Comparison of ENCODE assay signal across 8 cellular contexts in genomic region chr12:120316798-120317257, GRCh38. TPM values are rescaled to one million over a fixed set of nuclear protein-coding genes. Genes with fewer than 3 reads are reported as not detected.
DNase-seq lines count a peak whose midpoint lies in the region; ATAC-seq and TF ChIP-seq lines count a peak whose summit lies in the region.

No MANE protein-coding gene starts in this region.

- peak overlapping the region; percentile 81 for H2AFZ ChIP-seq in trophoblast cell (ENCODE audit: insufficient read depth, low read length, poor library complexity)

- H4K91ac ChIP-seq in trophoblast cell (ENCODE audit: low read depth, low read length) = peak overlapping the region; percentile 38

- H2BK5ac ChIP-seq in trophoblast cell (ENCODE audit: low read depth, low read length, poor library complexity) = peak overlapping the region; percentile 14

- H3K14ac ChIP-seq in trophoblast cell (ENCODE audit: low read length) = peak overlapping the region; percentile 78

- peaks cover 6% of the 10 kb centered on the region for H3K79me1 ChIP-seq in trophoblast cell (ENCODE audit: low read length)

- H3K9me3 ChIP-seq in RWPE2 (ENCODE audit: severe bottlenecking) (no peaks in the 10 kb centered on the region), trophoblast cell (ENCODE audit: insufficient read depth, low read depth, low read length) (no peaks in the 10 kb centered on the region)

- peaks cover 3% of the 10 kb centered on the region for H3K4me1 ChIP-seq in RWPE2 (ENCODE audit: insufficient read depth, poor library complexity, severe bottlenecking)
- H3K4me1 ChIP-seq in trophoblast cell (ENCODE audit: control insufficient read depth in 1 of 2, insufficient read depth in 2 of 2, low read length in 2 of 2) = peaks cover 5% of the 10 kb centered on the region in 2 experiments

- H3K18ac ChIP-seq in trophoblast cell (ENCODE audit: low read length) = peak overlapping the region; percentile 92

- ATAC-seq in RWPE2 (ENCODE audit: low read depth) = no peak
- no peak for ATAC-seq in GM18498 (IDR thresholded peaks at IDR 0.05; ENCODE audit: unreplicated experiment)
- no peak for ATAC-seq in GM21528 (IDR thresholded peaks at IDR 0.05; ENCODE audit: low FRiP score, unreplicated experiment)
- ATAC-seq in GM21825 (IDR thresholded peaks at IDR 0.05; ENCODE audit: unreplicated experiment) = no peak

- DNase-seq in GF-D8 (lab: John Stamatoyannopoulos, UW) (peak; percentile 41), RWPE2 (ENCODE audit: low spot score) (no peak), fibroblast of mammary gland (ENCODE audit: low read depth) (no peak), trophoblast cell (peak; percentile 10 to 57), NCI-H2029 treated with DMSO at 0.1 percent for 48 hours (lab: John Stamatoyannopoulos, UW) (no peak)

- no CpG with 5 or more reads among the region's 10 CpGs for WGBS in trophoblast cell (ENCODE audit: extremely low coverage, insufficient coverage, insufficient read length)

- H2AK5ac ChIP-seq in trophoblast cell (ENCODE audit: low read length) = no peak overlapping the region

- H3K23ac ChIP-seq in trophoblast cell (ENCODE audit: low read length) = no peak overlapping the region

- H3K79me2 ChIP-seq in trophoblast cell (ENCODE audit: control insufficient read depth, insufficient read depth, low read length, poor library complexity) = peaks cover 1% of the 10 kb centered on the region

- H3K4me2 ChIP-seq in trophoblast cell (ENCODE audit: low read length) = peak overlapping the region; percentile 98

- peak overlapping the region; percentile 77 for H2BK120ac ChIP-seq in trophoblast cell (ENCODE audit: insufficient read depth, low read length, poor library complexity)

- H3K27me3 ChIP-seq in RWPE2 (ENCODE audit: insufficient read depth, poor library complexity, severe bottlenecking) (no peaks in the 10 kb centered on the region), trophoblast cell (ENCODE audit: insufficient read depth, low read length) (no peaks in the 10 kb centered on the region)

- H3K36me3 ChIP-seq in RWPE2 (ENCODE audit: low read depth) = no peaks in the 10 kb centered on the region
- no peaks in the 10 kb centered on the region for H3K36me3 ChIP-seq in trophoblast cell (ENCODE audit: control insufficient read depth in 1 of 2, insufficient read depth in 2 of 2, low read length in 2 of 2)

- peak overlapping the region; percentile 81 for H3K4ac ChIP-seq in trophoblast cell (ENCODE audit: low read depth, low read length)

- H3K9ac ChIP-seq in trophoblast cell (ENCODE audit: low read length) = peak overlapping the region; percentile 71

- H3K4me3 ChIP-seq in RWPE2 (ENCODE audit: severe bottlenecking) = peak overlapping the region; percentile 42
- peak overlapping the region; percentile 66 for H3K4me3 ChIP-seq in fibroblast of mammary gland (ENCODE audit: control insufficient read depth, low read depth, low read length)
- peak overlapping the region; percentile 75 for H3K4me3 ChIP-seq in trophoblast cell (ENCODE audit: low read depth, low read length)

- H4K8ac ChIP-seq in trophoblast cell (ENCODE audit: low read depth, low read length) = peak overlapping the region; percentile 87

- TF ChIP-seq CTCF in RWPE2 (IDR thresholded peaks at IDR 0.05; ENCODE audit: poor library complexity, severe bottlenecking) = no peak
- no peak for TF ChIP-seq CTCF in fibroblast of mammary gland (conservative IDR thresholded peaks at IDR 0.05; ENCODE audit: control insufficient read depth, insufficient read depth, low read depth, low read length)

- H2BK12ac ChIP-seq in trophoblast cell (ENCODE audit: low read length) = no peak overlapping the region

- H4K12ac ChIP-seq in trophoblast cell (ENCODE audit: low read depth, low read length) = peak overlapping the region; percentile 90

- H3K27ac ChIP-seq in RWPE2 (ENCODE audit: poor library complexity, severe bottlenecking) (peak overlapping the region; percentile 44), trophoblast cell (ENCODE audit: low read depth, low read length) (peak overlapping the region; percentile 22)

RNA-seq across cellular contexts. Expression of gene PLA2G1B, which starts 10.8 kb away (rescaled TPM):
- polyA plus RNA-seq in trophoblast cell (2013) = not detected in 2 replicates

RNA-seq across cellular contexts. Expression of gene SIRT4, which starts 14.7 kb away (rescaled TPM):
- polyA plus RNA-seq in trophoblast cell (2013) = 3.2 and 4.4 TPM in 2 replicates

RNA-seq across cellular contexts. Expression of gene RNU4-1, which starts 23.8 kb away (rescaled TPM):
- not detected in 2 replicates for polyA plus RNA-seq in trophoblast cell (2013)

RNA-seq across cellular contexts. Expression of gene RNU4-2, which starts 25.1 kb away (rescaled TPM):
- not detected in 2 replicates for polyA plus RNA-seq in trophoblast cell (2013)

RNA-seq across cellular contexts. Expression of gene PXN, which starts 51.3 kb away (rescaled TPM):
- polyA plus RNA-seq in trophoblast cell (2013) = 99.6 and 100 TPM in 2 replicates

Comparison
In these comparisons a context has a peak if more than half of its experiments do, and no peak if none do; other contexts are left out.
1. DNase-seq: peak in GF-D8 (single experiment) and trophoblast cell (2 of 2); none in RWPE2 (single experiment), fibroblast of mammary gland (single experiment) and NCI-H2029 treated with DMSO at 0.1 percent for 48 hours (single experiment).
2. Peak in every context shown above with its lines, with median percentiles within 50 percentile points of each other: H3K4me3 ChIP-seq.